ENCODE assay signal across 6 cellular contexts in genomic region chr3:39322209-39322715, GRCh38. TPM values are rescaled to one million over a fixed set of nuclear protein-coding genes. Genes with fewer than 3 reads are reported as not detected.
DNase-seq lines count a peak whose midpoint lies in the region; TF ChIP-seq lines count a peak whose summit lies in the region.
"Not testable (repeated sequence)": the region's sequence is repeated elsewhere in the genome, so short reads cannot be mapped to it uniquely, and the experiment has no call there.
"Had no signal": no experiment of that assay in that cellular context is flagged by ENCODE, and none has a peak within 500 bp of the region (broad histone marks: within the 10 kb centered on the region; RNA-seq: fewer than 3 reads in every experiment).

No MANE protein-coding gene starts in this region.

- not testable (repeated sequence) for H3K27me3 Mint-ChIP-seq in T-helper 2 cell treated with Interferon-gamma antibody and Interleukin-4, amounts not matched to agents 5 μg/mL and 100 μg/mL, for 36 hours (ENCODE audit: low read depth); activated CD4-positive, alpha-beta memory T cell treated with anti-CD3 and anti-CD28 coated beads, Interleukin-2, amount 10 ng/mL, durations not matched to agents 7 days and 5 days; activated T-helper 2 cell treated with anti-CD3 and anti-CD28 coated beads, Interferon-gamma antibody, Interleukin-2, Interleukin-4, amounts not matched to agents 10 μg/mL and 5 μg/mL and 100 μg/mL, durations not matched to agents 14 hours and 24 hours and 36 hours (ENCODE audit: low read depth)

- peaks cover 42% of the 10 kb centered on the region for H3K4me1 ChIP-seq in Loucy (ENCODE audit: insufficient read depth, low read length, poor library complexity, severe bottlenecking)

- not testable (repeated sequence) for H3K36me3 ChIP-seq in Loucy (ENCODE audit: insufficient read depth, low read length)

- H3K36me3 Mint-ChIP-seq in T-helper 2 cell treated with Interferon-gamma antibody and Interleukin-4, amounts not matched to agents 5 μg/mL and 100 μg/mL, for 36 hours (ENCODE audit: low read depth), result peaks cover 17% of the 10 kb centered on the region
- peaks cover 29% of the 10 kb centered on the region for H3K36me3 Mint-ChIP-seq in activated CD4-positive, alpha-beta memory T cell treated with anti-CD3 and anti-CD28 coated beads, Interleukin-2, amount 10 ng/mL, durations not matched to agents 7 days and 5 days (ENCODE audit: low read depth)
- H3K36me3 Mint-ChIP-seq in activated T-helper 2 cell treated with anti-CD3 and anti-CD28 coated beads, Interferon-gamma antibody, Interleukin-2, Interleukin-4, amounts not matched to agents 10 μg/mL and 5 μg/mL and 100 μg/mL, durations not matched to agents 14 hours and 24 hours and 36 hours (ENCODE audit: low read depth), result peaks cover 13% of the 10 kb centered on the region

- peak overlapping the region; percentile 38 for H3K9ac ChIP-seq in Loucy (ENCODE audit: low read depth, low read length, poor library complexity, severe bottlenecking)

- H3K4me1 Mint-ChIP-seq in T-helper 2 cell treated with Interferon-gamma antibody and Interleukin-4, amounts not matched to agents 5 μg/mL and 100 μg/mL, for 36 hours (ENCODE audit: low read depth), result peaks cover 68% of the 10 kb centered on the region
- peaks cover 69% of the 10 kb centered on the region for H3K4me1 Mint-ChIP-seq in activated CD4-positive, alpha-beta memory T cell treated with anti-CD3 and anti-CD28 coated beads, Interleukin-2, amount 10 ng/mL, durations not matched to agents 7 days and 5 days
- H3K4me1 Mint-ChIP-seq in activated T-helper 2 cell treated with anti-CD3 and anti-CD28 coated beads, Interferon-gamma antibody, Interleukin-2, Interleukin-4, amounts not matched to agents 10 μg/mL and 5 μg/mL and 100 μg/mL, durations not matched to agents 14 hours and 24 hours and 36 hours (ENCODE audit: low read depth), result peaks cover 68% of the 10 kb centered on the region

- H3K4me3 Mint-ChIP-seq in T-helper 2 cell treated with Interferon-gamma antibody and Interleukin-4, amounts not matched to agents 5 μg/mL and 100 μg/mL, for 36 hours; activated CD4-positive, alpha-beta memory T cell treated with anti-CD3 and anti-CD28 coated beads, Interleukin-2, amount 10 ng/mL, durations not matched to agents 7 days and 5 days: not testable (repeated sequence)
- peak overlapping the region; percentile 21 for H3K4me3 Mint-ChIP-seq in activated T-helper 2 cell treated with anti-CD3 and anti-CD28 coated beads, Interferon-gamma antibody, Interleukin-2, Interleukin-4, amounts not matched to agents 10 μg/mL and 5 μg/mL and 100 μg/mL, durations not matched to agents 14 hours and 24 hours and 36 hours (ENCODE audit: low read depth)

- intact Hi-C loops in activated T-helper 2 cell treated with anti-CD3 and anti-CD28 coated beads, Interferon-gamma antibody, Interleukin-2, Interleukin-4, amounts not matched to agents 10 μg/mL and 5 μg/mL and 100 μg/mL, durations not matched to agents 14 hours and 24 hours and 36 hours (cut with micrococcal nuclease), result not testable (repeated sequence)

- POLR2A ChIA-PET in activated CD4-positive, alpha-beta memory T cell treated with anti-CD3 and anti-CD28 coated beads, Interleukin-2, amount 10 ng/mL, durations not matched to agents 7 days and 5 days (lab: Charles Lee), result interaction anchor here (0.9 to 1.3 kb wide), 3 partner anchors 26 to 66 kb away, joined by 3 read pairs; no protein-coding TSS in a partner anchor

- H4K20me1 ChIP-seq in Loucy (ENCODE audit: insufficient read depth, low read length, poor library complexity, severe bottlenecking), result not testable (repeated sequence)

- H3K9me3 Mint-ChIP-seq in T-helper 2 cell treated with Interferon-gamma antibody and Interleukin-4, amounts not matched to agents 5 μg/mL and 100 μg/mL, for 36 hours, result peaks cover 19% of the 10 kb centered on the region
- not testable (repeated sequence) for H3K9me3 Mint-ChIP-seq in activated CD4-positive, alpha-beta memory T cell treated with anti-CD3 and anti-CD28 coated beads, Interleukin-2, amount 10 ng/mL, durations not matched to agents 7 days and 5 days
- H3K9me3 Mint-ChIP-seq in activated T-helper 2 cell treated with anti-CD3 and anti-CD28 coated beads, Interferon-gamma antibody, Interleukin-2, Interleukin-4, amounts not matched to agents 10 μg/mL and 5 μg/mL and 100 μg/mL, durations not matched to agents 14 hours and 24 hours and 36 hours, result peaks cover 23% of the 10 kb centered on the region

- H3K27me3 ChIP-seq in HL-60 (ENCODE audit: insufficient read depth, poor library complexity, severe bottlenecking); Loucy (ENCODE audit: insufficient read depth, low read length, poor library complexity, severe bottlenecking): not testable (repeated sequence)

- H3K4me3 ChIP-seq in HL-60 (replicated peaks; ENCODE audit: insufficient read depth, low read length); Loucy (ENCODE audit: low read length, poor library complexity, severe bottlenecking): not testable (repeated sequence)

- DNase-seq in HL-60 (ENCODE audit: low read depth in 1 of 2, low spot score in 1 of 2); T-helper 2 cell treated with Interferon-gamma antibody and Interleukin-4, amounts not matched to agents 5 μg/mL and 100 μg/mL, for 36 hours (ENCODE audit: low spot score); activated CD4-positive, alpha-beta memory T cell treated with anti-CD3 and anti-CD28 coated beads, Interleukin-2, amount 10 ng/mL, durations not matched to agents 7 days and 5 days; activated T-helper 2 cell treated with anti-CD3 and anti-CD28 coated beads, Interferon-gamma antibody, Interleukin-2, Interleukin-4, amounts not matched to agents 10 μg/mL and 5 μg/mL and 100 μg/mL, durations not matched to agents 14 hours and 24 hours and 36 hours (ENCODE audit: low spot score): not testable (repeated sequence)

- TF ChIP-seq CTCF in HL-60 (IDR thresholded peaks at IDR 0.05; ENCODE audit: insufficient read depth, low read length); Loucy (conservative IDR thresholded peaks at IDR 0.05; ENCODE audit: low read length): not testable (repeated sequence)

- H3K4me2 ChIP-seq in Loucy (ENCODE audit: low read depth, low read length, poor library complexity, severe bottlenecking), result not testable (repeated sequence)

- not testable (repeated sequence) for H3K9me3 ChIP-seq in Loucy (ENCODE audit: insufficient read depth, low read depth, low read length)

- CTCF ChIA-PET in activated CD4-positive, alpha-beta memory T cell treated with anti-CD3 and anti-CD28 coated beads, Interleukin-2, amount 10 ng/mL, durations not matched to agents 7 days and 5 days (lab: Charles Lee), result interaction anchor here (1.0 to 3.2 kb wide), 3 partner anchors 30 to 801 kb away, joined by 3 to 9 read pairs (median 5); no protein-coding TSS in a partner anchor

- H3K9me2 ChIP-seq in Loucy (replicated peaks; ENCODE audit: low read depth, low read length), result not testable (repeated sequence)

- H3K27ac ChIP-seq in HL-60 (replicated peaks), result peak overlapping the region; percentile 48

- not testable (repeated sequence) for H2AFZ ChIP-seq in Loucy (ENCODE audit: low read length)

- not testable (repeated sequence) for H3F3A ChIP-seq in Loucy (ENCODE audit: low read depth)

- peak overlapping the region; percentile 68 for H3K27ac Mint-ChIP-seq in T-helper 2 cell treated with Interferon-gamma antibody and Interleukin-4, amounts not matched to agents 5 μg/mL and 100 μg/mL, for 36 hours
- H3K27ac Mint-ChIP-seq in activated CD4-positive, alpha-beta memory T cell treated with anti-CD3 and anti-CD28 coated beads, Interleukin-2, amount 10 ng/mL, durations not matched to agents 7 days and 5 days, result peak overlapping the region; percentile 62
- H3K27ac Mint-ChIP-seq in activated T-helper 2 cell treated with anti-CD3 and anti-CD28 coated beads, Interferon-gamma antibody, Interleukin-2, Interleukin-4, amounts not matched to agents 10 μg/mL and 5 μg/mL and 100 μg/mL, durations not matched to agents 14 hours and 24 hours and 36 hours, result peak overlapping the region; percentile 58

- not testable (repeated sequence) for H3K79me2 ChIP-seq in Loucy (ENCODE audit: insufficient read depth, low read length)

RNA-seq across cellular contexts. Expression of gene CCR8, which starts 7.2 kb away (rescaled TPM):
- total RNA-seq in activated CD4-positive, alpha-beta memory T cell treated with anti-CD3 and anti-CD28 coated beads, Interleukin-2, amount 10 ng/mL, durations not matched to agents 7 days and 5 days, result 1 to 10 TPM; 7.6 to 7.9 TPM
- 11.3 and 12.2 TPM in 2 replicates for total RNA-seq in activated T-helper 2 cell treated with anti-CD3 and anti-CD28 coated beads, Interferon-gamma antibody, Interleukin-2, Interleukin-4, amounts not matched to agents 10 μg/mL and 5 μg/mL and 100 μg/mL, durations not matched to agents 14 hours and 24 hours and 36 hours
- total RNA-seq: A673 had no signal

RNA-seq across cellular contexts. Expression of gene CX3CR1, which starts 42.4 kb away (rescaled TPM):
- total RNA-seq in activated CD4-positive, alpha-beta memory T cell treated with anti-CD3 and anti-CD28 coated beads, Interleukin-2, amount 10 ng/mL, durations not matched to agents 7 days and 5 days, result 1 to 10 TPM; 5.5 to 6.2 TPM
- total RNA-seq in activated T-helper 2 cell treated with anti-CD3 and anti-CD28 coated beads, Interferon-gamma antibody, Interleukin-2, Interleukin-4, amounts not matched to agents 10 μg/mL and 5 μg/mL and 100 μg/mL, durations not matched to agents 14 hours and 24 hours and 36 hours, result 0.48 and 0.52 TPM in 2 replicates
- total RNA-seq: A673 had no signal
